23 cellular contexts compared by ENCODE assay signal in genomic region chr10:14449293-14449815, GRCh38.
"Had no signal": no experiment of that assay in that cellular context is flagged by ENCODE, and none has a peak within 500 bp of the region (broad histone marks: within the 10 kb centered on the region; RNA-seq: fewer than 3 reads in every experiment).

No MANE protein-coding gene starts in this region.

- H3K9me3 ChIP-seq: body of pancreas, heart right ventricle, left lung, lower lobe of right lung, neutrophil, ovary, prostate gland, spleen, tibial nerve had no signal

- H3K27ac ChIP-seq: left lung, lower lobe of right lung, neutrophil, ovary, prostate gland, spleen, tibial nerve had no signal

- H3K4me3 Mint-ChIP-seq: activated CD4-positive, alpha-beta T cell treated with anti-CD3 and anti-CD28 coated beads for 36 hours; activated naive CD8-positive, alpha-beta T cell; effector memory CD8-positive, alpha-beta T cell; natural killer cell treated with Interleukin-12 subunit alpha and Interleukin-12 subunit beta and Interleukin-15 and Interleukin-18, amount 100 ng/mL, for 72 hours; T-cell had no signal

- H3K9me3 Mint-ChIP-seq: effector memory CD8-positive, alpha-beta T cell; natural killer cell treated with Interleukin-12 subunit alpha and Interleukin-12 subunit beta and Interleukin-15 and Interleukin-18, amount 100 ng/mL, for 72 hours had no signal

- H3K36me3 ChIP-seq: heart right ventricle, left lung, lower lobe of right lung, neutrophil, ovary, prostate gland, spleen, tibial nerve had no signal

- H3K4me1 Mint-ChIP-seq: activated CD4-positive, alpha-beta T cell treated with anti-CD3 and anti-CD28 coated beads for 36 hours; T-cell had no signal

- DNase-seq: activated CD4-positive, alpha-beta T cell treated with anti-CD3 and anti-CD28 coated beads for 36 hours; activated CD4-positive, alpha-beta T cell treated with anti-CD3 and anti-CD28 coated beads, Interleukin-2, amount 50 U/mL, for 48 hours; activated CD4-positive, CD25-positive, alpha-beta regulatory T cell; activated CD8-positive, alpha-beta memory T cell treated with anti-CD3 and anti-CD28 coated beads for 24 hours; activated effector memory CD4-positive, alpha-beta T cell treated with Interleukin-2 at 50 U/mL for 16 hours; activated naive CD4-positive, alpha-beta T cell treated with Interleukin-2 at 50 U/mL for 16 hours; anterior cingulate cortex; cortex of kidney; effector memory CD8-positive, alpha-beta T cell; lower lobe of right lung; ovary; retina; spleen; stimulated activated naive CD4-positive, alpha-beta T cell; T-cell had no signal

- H3K27ac Mint-ChIP-seq: activated CD4-positive, alpha-beta T cell treated with anti-CD3 and anti-CD28 coated beads for 36 hours; activated naive CD8-positive, alpha-beta T cell; effector memory CD8-positive, alpha-beta T cell; natural killer cell treated with Interleukin-12 subunit alpha and Interleukin-12 subunit beta and Interleukin-15 and Interleukin-18, amount 100 ng/mL, for 72 hours; T-cell had no signal

- H3K4me3 ChIP-seq: body of pancreas, heart right ventricle, left lung, lower lobe of right lung, ovary, prostate gland, spleen, tibial nerve had no signal

- H3K27me3 ChIP-seq: body of pancreas, heart right ventricle, left lung, ovary, spleen, tibial nerve had no signal

- H3K4me1 ChIP-seq: left lung, lower lobe of right lung, prostate gland had no signal

- H3K36me3 Mint-ChIP-seq: activated naive CD8-positive, alpha-beta T cell; natural killer cell treated with Interleukin-12 subunit alpha and Interleukin-12 subunit beta and Interleukin-15 and Interleukin-18, amount 100 ng/mL, for 72 hours had no signal
